In genomic region chr3:42302924-42303634, GRCh38 we compare ENCODE assay signal across 14 cellular contexts.
DNase-seq lines count a peak whose midpoint lies in the region; ATAC-seq lines count a peak whose summit lies in the region.
"Had no signal": no experiment of that assay in that cellular context is flagged by ENCODE, and none has a peak within 500 bp of the region (broad histone marks: within the 10 kb centered on the region; RNA-seq: fewer than 3 reads in every experiment).

No MANE protein-coding gene starts in this region.

- no peaks in the 10 kb centered on the region for H3K36me3 ChIP-seq in BLaER1

- no peaks in the 10 kb centered on the region for H3K27me3 ChIP-seq in BLaER1

- peak; percentile 84 for ATAC-seq in GM19438 (IDR thresholded peaks at IDR 0.05; ENCODE audit: low read depth, unreplicated experiment)
- ATAC-seq in HG02870 (IDR thresholded peaks at IDR 0.05; ENCODE audit: unreplicated experiment), result peak; percentile 67

- no peak overlapping the region for H3K9ac ChIP-seq in BLaER1

- H3K4me1 ChIP-seq in BLaER1, result peaks cover 15% of the 10 kb centered on the region

- H4K20me1 ChIP-seq in BLaER1, result no peaks in the 10 kb centered on the region

- peak overlapping the region; percentile 48 for H3K4me2 ChIP-seq in BLaER1

- H3K9me3 ChIP-seq in BLaER1, result no peaks in the 10 kb centered on the region

- DNase-seq in OCI-M1 (lab: John Stamatoyannopoulos, UW) (peak; percentile 33), T-helper 2 cell (no peak)
- no peak for DNase-seq in stimulated activated CD4-positive, alpha-beta T cell treated with anti-CD3 and anti-CD28 coated beads, Interleukin-15, amount 100 ng/mL, for 24 hours
- DNase-seq in activated effector memory CD4-positive, alpha-beta T cell treated with anti-CD3 and anti-CD28 coated beads, Interleukin-2, amount 50 U/mL, for 16 hours, result no peak
- no peak for DNase-seq in activated CD8-positive, alpha-beta memory T cell treated with anti-CD3 and anti-CD28 coated beads for 24 hours
- DNase-seq: anterior cingulate cortex, COR-L47, NCI-H146, occipital lobe, SIG-M5, trophoblast cell had no signal

- no peak overlapping the region; the same call in 1 of the 2 replicates for H3K27ac ChIP-seq in BLaER1

- H3K4me3 ChIP-seq in BLaER1, result no peak overlapping the region
